Comparison of ENCODE assay signal across 9 cellular contexts in genomic region chr1:1351511-1352427, GRCh38. TPM values are rescaled to one million over a fixed set of nuclear protein-coding genes. Genes with fewer than 3 reads are reported as not detected.
DNase-seq lines count a peak whose midpoint lies in the region; ATAC-seq, FAIRE-seq and TF ChIP-seq lines count a peak whose summit lies in the region.
"Had no signal": no experiment of that assay in that cellular context is flagged by ENCODE, and none has a peak within 500 bp of the region (broad histone marks: within the 10 kb centered on the region; RNA-seq: fewer than 3 reads in every experiment).

No MANE protein-coding gene starts in this region.

- H3K9ac ChIP-seq in kidney (ENCODE audit: low read length in 2 of 2), result peak overlapping the region in 1 of 2 donors; percentile 12

- H3K27me3 ChIP-seq in ascending aorta (no peaks in the 10 kb centered on the region), tibial nerve (no peaks in the 10 kb centered on the region)

- H3K36me3 ChIP-seq in ascending aorta (peaks cover 14 to 19% of the 10 kb centered on the region in 2 donors), kidney (ENCODE audit: control insufficient read depth in 1 of 2, insufficient read depth in 2 of 2, low read length in 2 of 2) (no peaks in the 10 kb centered on the region), tibial nerve (peaks cover 0 to 28% (median 4%) of the 10 kb centered on the region in 3 donors)

- TF ChIP-seq CTCF in ascending aorta (IDR thresholded peaks at IDR 0.05) (no peak), kidney (IDR thresholded peaks at IDR 0.05; ENCODE audit: borderline replicate concordance, extremely low read depth, insufficient read depth) (no peak), tibial nerve (IDR thresholded peaks at IDR 0.05) (no peak)

- peaks cover 22% of the 10 kb centered on the region for H3K27me3 Mint-ChIP-seq in activated CD4-positive, alpha-beta T cell treated with anti-CD3 and anti-CD28 coated beads, Interleukin-2, amount 10 ng/mL, durations not matched to agents 7 days and 5 days

- TF ChIP-seq EP300 in tibial nerve (IDR thresholded peaks at IDR 0.05), result no peak

- no peak for DNase-seq in activated CD4-positive, alpha-beta T cell treated with anti-CD3 and anti-CD28 coated beads, Interleukin-2, amount 10 ng/mL, durations not matched to agents 7 days and 5 days
- no peak for DNase-seq in activated CD4-positive, alpha-beta T cell treated with anti-CD3 and anti-CD28 coated beads, Interleukin-2, amount 50 U/mL, for 48 hours
- DNase-seq in ascending aorta (ENCODE audit: low spot score in 2 of 2) (no peak), kidney (peak; percentile 89), tibial nerve (ENCODE audit: low spot score in 2 of 2) (peak in 1 of 2 donors; percentile 45), NCI-H146 treated with DMSO at 0.1 percent for 48 hours (lab: John Stamatoyannopoulos, UW; ENCODE audit: unreplicated experiment) (no peak), NCI-H2081 (lab: John Stamatoyannopoulos, UW) (no peak)
- DNase-seq: stimulated activated CD4-positive, alpha-beta T cell treated with anti-CD3 and anti-CD28 coated beads, Interleukin-2, amount 100 ng/mL, for 24 hours had no signal

- FAIRE-seq in kidney (lab: Jason Lieb, UNC), result no peak

- H3K9me3 Mint-ChIP-seq in activated CD4-positive, alpha-beta T cell treated with anti-CD3 and anti-CD28 coated beads, Interleukin-2, amount 10 ng/mL, durations not matched to agents 7 days and 5 days, result no peaks in the 10 kb centered on the region

- H3K27ac Mint-ChIP-seq in activated CD4-positive, alpha-beta T cell treated with anti-CD3 and anti-CD28 coated beads, Interleukin-2, amount 10 ng/mL, durations not matched to agents 7 days and 5 days, result peak overlapping the region; percentile 69

- POLR2A ChIA-PET in activated CD4-positive, alpha-beta T cell treated with anti-CD3 and anti-CD28 coated beads, Interleukin-2, amount 10 ng/mL, durations not matched to agents 7 days and 5 days (lab: Charles Lee), result no interaction called here

- intact Hi-C loops in ascending aorta (cut with DNase I) (no loop called here), kidney (cut with DNase I) (no loop called here)

- H3K4me3 Mint-ChIP-seq in activated CD4-positive, alpha-beta T cell treated with anti-CD3 and anti-CD28 coated beads, Interleukin-2, amount 10 ng/mL, durations not matched to agents 7 days and 5 days, result peak overlapping the region; percentile 58

- H3K27ac ChIP-seq in ascending aorta (peak overlapping the region; percentile 54 to 69), kidney (ENCODE audit: low read depth in 2 of 2, low read length in 2 of 2) (peak overlapping the region in 1 of 2 donors; percentile 48), tibial nerve (peak overlapping the region in 3 of 4 donors; percentile 11 to 91 (median 68))

- H3K4me3 ChIP-seq in ascending aorta, result peak overlapping the region in 1 of 2 donors; percentile 23
- no peak overlapping the region for H3K4me3 ChIP-seq in kidney (ENCODE audit: low read length in 2 of 2)
- peak overlapping the region in 1 of 4 donors; percentile 24 for H3K4me3 ChIP-seq in tibial nerve

- H3K9me3 ChIP-seq in ascending aorta, result no peaks in the 10 kb centered on the region
- H3K9me3 ChIP-seq in kidney (ENCODE audit: control insufficient read depth in 1 of 2, low read length in 2 of 2), result no peaks in the 10 kb centered on the region
- no peaks in the 10 kb centered on the region for H3K9me3 ChIP-seq in tibial nerve

- H3K4me1 ChIP-seq in ascending aorta (peaks cover 18 to 62% of the 10 kb centered on the region in 2 donors), kidney (ENCODE audit: control insufficient read depth in 1 of 2, insufficient read depth in 1 of 2, low read depth in 1 of 2, low read length in 2 of 2) (peaks cover 0 to 24% of the 10 kb centered on the region in 2 donors), tibial nerve (peaks cover 0 to 73% (median 66%) of the 10 kb centered on the region in 4 donors)

- no peak for ATAC-seq in GM21528 (IDR thresholded peaks at IDR 0.05; ENCODE audit: low FRiP score, unreplicated experiment)

- peaks cover 27% of the 10 kb centered on the region for H3K4me1 Mint-ChIP-seq in activated CD4-positive, alpha-beta T cell treated with anti-CD3 and anti-CD28 coated beads, Interleukin-2, amount 10 ng/mL, durations not matched to agents 7 days and 5 days

- H3K36me3 Mint-ChIP-seq in activated CD4-positive, alpha-beta T cell treated with anti-CD3 and anti-CD28 coated beads, Interleukin-2, amount 10 ng/mL, durations not matched to agents 7 days and 5 days (ENCODE audit: low read depth), result no peaks in the 10 kb centered on the region

- no peak for TF ChIP-seq POLR2A in tibial nerve (IDR thresholded peaks at IDR 0.05)

- CTCF ChIA-PET in activated CD4-positive, alpha-beta T cell treated with anti-CD3 and anti-CD28 coated beads, Interleukin-2, amount 10 ng/mL, durations not matched to agents 7 days and 5 days (lab: Charles Lee), result interaction anchor here (0.6 to 1.6 kb wide), 7 partner anchors 19 to 174 kb away, joined by 3 to 5 read pairs (median 4); partner anchors contain the start of genes AURKAIP1 and CCNL2

- 27 to 39% methylated on average over 23 to 28 of the region's 29 CpGs for WGBS in tibial nerve, 2 donors

RNA-seq across cellular contexts. Expression of gene DVL1, which starts 2.6 kb away (rescaled TPM):
- 10 to 100 TPM; 33.0 to 34.0 TPM for total RNA-seq in activated CD4-positive, alpha-beta T cell treated with anti-CD3 and anti-CD28 coated beads, Interleukin-2, amount 10 ng/mL, durations not matched to agents 7 days and 5 days
- total RNA-seq in ascending aorta, result 66.7 TPM
- 55.0 TPM for total RNA-seq in kidney
- 32.5 TPM for polyA plus RNA-seq in kidney (ENCODE audit: insufficient read depth, low read depth, low replicate concordance)
- total RNA-seq in tibial nerve, result 100 to 1,000 TPM; 130 to 191 (median 144) TPM

RNA-seq across cellular contexts. Expression of gene MXRA8, which starts 6.6 kb away (rescaled TPM):
- total RNA-seq in activated CD4-positive, alpha-beta T cell treated with anti-CD3 and anti-CD28 coated beads, Interleukin-2, amount 10 ng/mL, durations not matched to agents 7 days and 5 days, result under 1 TPM; 0.15 to 0.30 TPM
- total RNA-seq in ascending aorta, result 345 TPM
- 26.0 TPM for total RNA-seq in kidney
- 64.7 TPM for polyA plus RNA-seq in kidney (ENCODE audit: insufficient read depth, low read depth, low replicate concordance)
- total RNA-seq in tibial nerve, result 100 to 1,000 TPM; 351 to 659 (median 448) TPM

RNA-seq across cellular contexts. Expression of gene TAS1R3, which starts 20.7 kb away (rescaled TPM):
- total RNA-seq in activated CD4-positive, alpha-beta T cell treated with anti-CD3 and anti-CD28 coated beads, Interleukin-2, amount 10 ng/mL, durations not matched to agents 7 days and 5 days, result 1 to 10 TPM; 3.1 to 3.7 TPM
- total RNA-seq in ascending aorta (2.7 TPM), kidney (1.3 TPM), tibial nerve (1 to 10 TPM in 1 of 4 donors, under 1 TPM in 3; 0.21 to 1.2 (median 0.63) TPM)
- polyA plus RNA-seq in kidney (ENCODE audit: insufficient read depth, low read depth, low replicate concordance), result 0.15 TPM

RNA-seq across cellular contexts. Expression of gene AURKAIP1, which starts 23.2 kb away (rescaled TPM):
- 100 to 1,000 TPM; 101 to 125 TPM for total RNA-seq in activated CD4-positive, alpha-beta T cell treated with anti-CD3 and anti-CD28 coated beads, Interleukin-2, amount 10 ng/mL, durations not matched to agents 7 days and 5 days
- 247 TPM for total RNA-seq in ascending aorta
- 111 TPM for total RNA-seq in kidney
- polyA plus RNA-seq in kidney (ENCODE audit: insufficient read depth, low read depth, low replicate concordance), result 359 TPM
- 100 to 1,000 TPM in 3 of 4 donors, 10 to 100 TPM in 1; 63.9 to 128 (median 105) TPM for total RNA-seq in tibial nerve

RNA-seq across cellular contexts. Expression of gene CPTP, which starts 27.2 kb away (rescaled TPM):
- total RNA-seq in activated CD4-positive, alpha-beta T cell treated with anti-CD3 and anti-CD28 coated beads, Interleukin-2, amount 10 ng/mL, durations not matched to agents 7 days and 5 days, result 10 to 100 TPM; 25.2 to 27.6 TPM
- total RNA-seq in ascending aorta (71.3 TPM), kidney (21.9 TPM), tibial nerve (10 to 100 TPM; 12.0 to 24.9 (median 18.8) TPM)
- 51.5 TPM for polyA plus RNA-seq in kidney (ENCODE audit: insufficient read depth, low read depth, low replicate concordance)

Comparison
In these comparisons a context has a peak if more than half of its experiments do, and no peak if none do; other contexts are left out.
1. RNA of gene MXRA8, which starts 6.6 kb away (total RNA-seq): 351 to 659 TPM in tibial nerve, 345 TPM in ascending aorta (single experiment) and 26.0 TPM in kidney (single experiment); 0.15 to 0.30 TPM in activated CD4-positive, alpha-beta T cell treated with anti-CD3 and anti-CD28 coated beads, Interleukin-2, amount 10 ng/mL, durations not matched to agents 7 days and 5 days; every median in the first group is over 10 times any median in the second.